ENCODE assay signal across 14 cellular contexts in the genomic region with DNA sequence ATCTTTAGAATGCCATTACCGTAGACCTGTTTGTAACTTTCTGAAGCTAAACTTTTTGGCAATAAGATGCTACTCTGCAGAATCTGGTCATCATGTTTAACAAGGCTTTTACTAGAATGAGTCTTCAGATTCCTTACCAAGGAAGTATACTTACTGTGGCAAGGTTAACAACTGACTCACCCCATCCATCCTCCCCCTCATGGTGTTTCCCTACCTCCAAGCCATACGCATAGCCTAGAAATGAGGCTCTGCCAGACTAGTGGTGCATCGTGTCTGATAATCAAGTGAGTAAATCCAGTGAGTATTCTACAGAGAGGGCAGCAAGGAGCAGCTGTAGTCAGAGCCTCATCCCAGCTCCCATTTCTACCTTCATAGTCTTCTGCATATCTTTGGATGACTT.
DNase-seq lines count a peak whose midpoint lies in the region; ATAC-seq, FAIRE-seq and TF ChIP-seq lines count a peak whose summit lies in the region.
"Had no signal": no experiment of that assay in that cellular context is flagged by ENCODE, and none has a peak within 500 bp of the region (broad histone marks: within the 10 kb centered on the region; RNA-seq: fewer than 3 reads in every experiment).

No MANE protein-coding gene starts in this region.

- TF ChIP-seq CTCF in colonic mucosa (IDR thresholded peaks at IDR 0.05), result no peak
- no peak for TF ChIP-seq CTCF in left lung (IDR thresholded peaks at IDR 0.05)

- FAIRE-seq in HTR-8/SVneo (lab: Jason Lieb, UNC), result peak; percentile 20
- FAIRE-seq: GM12891, kidney had no signal

- H3K9me3 ChIP-seq in colonic mucosa (no peaks in the 10 kb centered on the region), left lung (no peaks in the 10 kb centered on the region)
- H3K9me3 ChIP-seq: BE2C had no signal

- H3K4me1 ChIP-seq in colonic mucosa (no peaks in the 10 kb centered on the region), left lung (no peaks in the 10 kb centered on the region)
- H3K4me1 ChIP-seq: BE2C had no signal

- no peak overlapping the region for H3K27ac ChIP-seq in colonic mucosa
- no peak overlapping the region for H3K27ac ChIP-seq in left lung

- intact Hi-C loops in colonic mucosa (cut with DNase I), result no loop called here
- intact Hi-C loops in left lung (cut with DNase I), result no loop called here

- DNase-seq in AG20443 (ENCODE audit: low spot score) (peak; percentile 46), HTR-8/SVneo (ENCODE audit: insufficient read length, low spot score) (peak; percentile 10), astrocyte of the hippocampus (ENCODE audit: low read depth, low spot score) (peak; percentile 42), islet precursor cell (peak; percentile 74), colonic mucosa (no peak), SIG-M5 treated with dmso at 0.1 percent for 504 hours (lab: John Stamatoyannopoulos, UW; ENCODE audit: unreplicated experiment) (no peak), left lung (no peak), NCI-H2081 (lab: John Stamatoyannopoulos, UW) (no peak)
- DNase-seq: activated CD4-positive, alpha-beta memory T cell treated with anti-CD3 and anti-CD28 coated beads for 36 hours; BE2C; DMS79 treated with DMSO at 0.1 percent for 48 hours; kidney; NK-92 treated with Interleukin-12 subunit alpha and Interleukin-12 subunit beta, amount 100 ng/mL, for 24 hours had no signal

- H3K36me3 ChIP-seq in colonic mucosa, result no peaks in the 10 kb centered on the region
- no peaks in the 10 kb centered on the region for H3K36me3 ChIP-seq in left lung
- H3K36me3 ChIP-seq: BE2C had no signal

- H3K4me3 ChIP-seq in colonic mucosa (no peak overlapping the region), left lung (no peak overlapping the region)

- no peaks in the 10 kb centered on the region for H3K27me3 ChIP-seq in colonic mucosa
- no peaks in the 10 kb centered on the region for H3K27me3 ChIP-seq in left lung

- no peak for ATAC-seq in left lung

- H3K9ac ChIP-seq in colonic mucosa (ENCODE audit: low read depth in 2 of 2, low read length in 2 of 2), result no peak overlapping the region

Comparison
In these comparisons a context has a peak if more than half of its experiments do, and no peak if none do; other contexts are left out.
1. DNase-seq: peak in AG20443 (single experiment), HTR-8/SVneo (single experiment), astrocyte of the hippocampus (single experiment) and islet precursor cell (single experiment); none in colonic mucosa (single experiment), SIG-M5 treated with dmso at 0.1 percent for 504 hours (single experiment), left lung (0 of 2) and NCI-H2081 (0 of 2).